31 cellular contexts compared by ENCODE assay signal in genomic region chr12:123069436-123070266, GRCh38.
A peak's percentile ranks its signal among the peaks of the same experiment; 100 is the strongest.
DNase-seq lines count a peak whose midpoint lies in the region; ATAC-seq, FAIRE-seq and TF ChIP-seq lines count a peak whose summit lies in the region.
"Had no signal": no experiment of that assay in that cellular context is flagged by ENCODE, and none has a peak within 500 bp of the region (broad histone marks: within the 10 kb centered on the region; RNA-seq: fewer than 3 reads in every experiment).

No MANE protein-coding gene starts in this region.

- DNase-seq in HuH-7 (ENCODE audit: low spot score) (peak; percentile 31), hepatocyte (ENCODE audit: low spot score) (peak; percentile 24), pancreas (peak in 3 of 6 donors; percentile 24 to 35 (median 25)), esophagus squamous epithelium (lab: John Stamatoyannopoulos, UW) (no peak), mucosa of gallbladder (ENCODE audit: low spot score) (no peak)
- no peak for DNase-seq in activated T-helper 2 cell treated with anti-CD3 and anti-CD28 coated beads, Interferon-gamma antibody, Interleukin-2, Interleukin-4, amounts not matched to agents 10 μg/mL and 5 μg/mL and 100 μg/mL, durations not matched to agents 14 hours and 24 hours and 36 hours (ENCODE audit: low spot score)
- DNase-seq: activated CD4-positive, alpha-beta T cell treated with anti-CD3 and anti-CD28 coated beads, Interleukin-2, amount 10 ng/mL, durations not matched to agents 7 days and 5 days; activated CD8-positive, alpha-beta memory T cell treated with anti-CD3 and anti-CD28 coated beads, Interleukin-2, amount 10 ng/mL, durations not matched to agents 7 days and 5 days; activated naive CD4-positive, alpha-beta T cell treated with anti-CD3 and anti-CD28 coated beads, Interleukin-2, amount 10 ng/mL, durations not matched to agents 7 days and 5 days; activated T-cell treated with anti-CD3 and anti-CD28 coated beads, Interleukin-2, amount 50 U/mL, for 72 hours; caudate nucleus; DND-41; H9; islet precursor cell; lower lobe of right lung; NCI-H1105; NCI-H187 treated with DMSO at 0.1 percent for 48 hours; NCI-H2171 treated with DMSO at 0.1 percent for 48 hours; NCI-H524; PC-3; SHP77; T-helper 9 cell; upper lobe of right lung; WERI-Rb-1 had no signal

- H3K27me3 Mint-ChIP-seq in activated T-helper 2 cell treated with anti-CD3 and anti-CD28 coated beads, Interferon-gamma antibody, Interleukin-2, Interleukin-4, amounts not matched to agents 10 μg/mL and 5 μg/mL and 100 μg/mL, durations not matched to agents 14 hours and 24 hours and 36 hours (ENCODE audit: low read depth) = no peaks in the 10 kb centered on the region
- H3K27me3 Mint-ChIP-seq: activated CD4-positive, alpha-beta T cell treated with anti-CD3 and anti-CD28 coated beads, Interleukin-2, amount 10 ng/mL, durations not matched to agents 7 days and 5 days; activated CD8-positive, alpha-beta memory T cell treated with anti-CD3 and anti-CD28 coated beads, Interleukin-2, amount 10 ng/mL, durations not matched to agents 7 days and 5 days; activated naive CD4-positive, alpha-beta T cell treated with anti-CD3 and anti-CD28 coated beads, Interleukin-2, amount 10 ng/mL, durations not matched to agents 7 days and 5 days; dendritic cell treated with granulocyte-macrophage colony-stimulating factor and Interleukin-4, amounts not matched to agents 40 ng/mL and 50 ng/mL, for 4 days had no signal

- no peaks in the 10 kb centered on the region for H3K36me3 ChIP-seq in hepatocyte (replicated peaks; ENCODE audit: insufficient read depth, low read depth)
- H3K36me3 ChIP-seq in pancreas = no peaks in the 10 kb centered on the region
- no peaks in the 10 kb centered on the region for H3K36me3 ChIP-seq in esophagus squamous epithelium
- H3K36me3 ChIP-seq: esophagus muscularis mucosa, lower lobe of right lung, neutrophil, prostate gland, upper lobe of right lung, WERI-Rb-1 had no signal

- 84% methylated on average over 12 of the region's 12 CpGs for WGBS in hepatocyte (ENCODE audit: low lambda C conversion rate, missing lambda C conversion rate)
- WGBS in pancreas, 2 donors = 25 to 29% methylated on average over 12 of the region's 12 CpGs
- WGBS in esophagus squamous epithelium, 2 donors = 73 to 76% methylated on average over 6 to 8 of the region's 12 CpGs

- TF ChIP-seq CTCF in hepatocyte (IDR thresholded peaks at IDR 0.05; ENCODE audit: poor library complexity) (no peak), pancreas (IDR thresholded peaks at IDR 0.05) (no peak), esophagus squamous epithelium (IDR thresholded peaks at IDR 0.05) (no peak)

- H3K9me3 ChIP-seq in hepatocyte (ENCODE audit: low read depth) = no peaks in the 10 kb centered on the region
- H3K9me3 ChIP-seq in pancreas = no peaks in the 10 kb centered on the region
- H3K9me3 ChIP-seq in esophagus squamous epithelium = no peaks in the 10 kb centered on the region
- H3K9me3 ChIP-seq: esophagus muscularis mucosa, lower lobe of right lung, neutrophil, prostate gland, upper lobe of right lung had no signal

- peaks cover 24% of the 10 kb centered on the region for H3K4me1 Mint-ChIP-seq in activated T-helper 2 cell treated with anti-CD3 and anti-CD28 coated beads, Interferon-gamma antibody, Interleukin-2, Interleukin-4, amounts not matched to agents 10 μg/mL and 5 μg/mL and 100 μg/mL, durations not matched to agents 14 hours and 24 hours and 36 hours (ENCODE audit: low read depth)
- H3K4me1 Mint-ChIP-seq: H9 had no signal

- no peak overlapping the region for H2AFZ ChIP-seq in hepatocyte

- no peak for FAIRE-seq in pancreas (lab: Jason Lieb, UNC)
- FAIRE-seq: frontal cortex, GM19239 had no signal

- H3K79me2 ChIP-seq in hepatocyte = no peaks in the 10 kb centered on the region

- no peaks in the 10 kb centered on the region for H3K36me3 Mint-ChIP-seq in activated T-helper 2 cell treated with anti-CD3 and anti-CD28 coated beads, Interferon-gamma antibody, Interleukin-2, Interleukin-4, amounts not matched to agents 10 μg/mL and 5 μg/mL and 100 μg/mL, durations not matched to agents 14 hours and 24 hours and 36 hours (ENCODE audit: low read depth)
- H3K36me3 Mint-ChIP-seq: activated CD8-positive, alpha-beta memory T cell treated with anti-CD3 and anti-CD28 coated beads, Interleukin-2, amount 10 ng/mL, durations not matched to agents 7 days and 5 days had no signal

- H3K4me3 Mint-ChIP-seq in activated T-helper 2 cell treated with anti-CD3 and anti-CD28 coated beads, Interferon-gamma antibody, Interleukin-2, Interleukin-4, amounts not matched to agents 10 μg/mL and 5 μg/mL and 100 μg/mL, durations not matched to agents 14 hours and 24 hours and 36 hours (ENCODE audit: low read depth) = no peak overlapping the region
- H3K4me3 Mint-ChIP-seq: activated CD4-positive, alpha-beta T cell treated with anti-CD3 and anti-CD28 coated beads, Interleukin-2, amount 10 ng/mL, durations not matched to agents 7 days and 5 days; activated CD8-positive, alpha-beta memory T cell treated with anti-CD3 and anti-CD28 coated beads, Interleukin-2, amount 10 ng/mL, durations not matched to agents 7 days and 5 days; activated naive CD4-positive, alpha-beta T cell treated with anti-CD3 and anti-CD28 coated beads, Interleukin-2, amount 10 ng/mL, durations not matched to agents 7 days and 5 days; activated T-cell treated with anti-CD3 and anti-CD28 coated beads, Interleukin-2, amount 50 U/mL, for 72 hours; dendritic cell treated with granulocyte-macrophage colony-stimulating factor and Interleukin-4, amounts not matched to agents 40 ng/mL and 50 ng/mL, for 4 days; H9 had no signal

- intact Hi-C loops in activated T-helper 2 cell treated with anti-CD3 and anti-CD28 coated beads, Interferon-gamma antibody, Interleukin-2, Interleukin-4, amounts not matched to agents 10 μg/mL and 5 μg/mL and 100 μg/mL, durations not matched to agents 14 hours and 24 hours and 36 hours (cut with micrococcal nuclease) = no loop called here
- intact Hi-C loops in pancreas (cut with DNase I) (no loop called here), esophagus squamous epithelium (cut with DNase I) (no loop called here)

- no peak overlapping the region for H3K4me2 ChIP-seq in hepatocyte

- no peaks in the 10 kb centered on the region for H3K9me3 Mint-ChIP-seq in activated T-helper 2 cell treated with anti-CD3 and anti-CD28 coated beads, Interferon-gamma antibody, Interleukin-2, Interleukin-4, amounts not matched to agents 10 μg/mL and 5 μg/mL and 100 μg/mL, durations not matched to agents 14 hours and 24 hours and 36 hours
- H3K9me3 Mint-ChIP-seq: activated CD4-positive, alpha-beta T cell treated with anti-CD3 and anti-CD28 coated beads, Interleukin-2, amount 10 ng/mL, durations not matched to agents 7 days and 5 days; activated naive CD4-positive, alpha-beta T cell treated with anti-CD3 and anti-CD28 coated beads, Interleukin-2, amount 10 ng/mL, durations not matched to agents 7 days and 5 days; activated T-cell treated with anti-CD3 and anti-CD28 coated beads, Interleukin-2, amount 50 U/mL, for 72 hours; dendritic cell treated with granulocyte-macrophage colony-stimulating factor and Interleukin-4, amounts not matched to agents 40 ng/mL and 50 ng/mL, for 4 days; H9 had no signal

- no peaks in the 10 kb centered on the region for H4K20me1 ChIP-seq in hepatocyte (ENCODE audit: insufficient read depth, poor library complexity, severe bottlenecking)

- peak overlapping the region; percentile 59 for H3K27ac ChIP-seq in hepatocyte
- H3K27ac ChIP-seq in pancreas = peak overlapping the region in 3 of 4 donors; percentile 51 to 55 (median 54)
- H3K27ac ChIP-seq in esophagus squamous epithelium = no peak overlapping the region
- H3K27ac ChIP-seq: lower lobe of right lung, neutrophil, prostate gland, upper lobe of right lung, WERI-Rb-1 had no signal

- H3K27me3 ChIP-seq in hepatocyte (no peaks in the 10 kb centered on the region), pancreas (no peaks in the 10 kb centered on the region), esophagus squamous epithelium (no peaks in the 10 kb centered on the region)
- H3K27me3 ChIP-seq: esophagus muscularis mucosa, neutrophil, upper lobe of right lung had no signal

- H3K27ac Mint-ChIP-seq in activated T-helper 2 cell treated with anti-CD3 and anti-CD28 coated beads, Interferon-gamma antibody, Interleukin-2, Interleukin-4, amounts not matched to agents 10 μg/mL and 5 μg/mL and 100 μg/mL, durations not matched to agents 14 hours and 24 hours and 36 hours = peak overlapping the region; percentile 26
- H3K27ac Mint-ChIP-seq: activated CD4-positive, alpha-beta T cell treated with anti-CD3 and anti-CD28 coated beads, Interleukin-2, amount 10 ng/mL, durations not matched to agents 7 days and 5 days; activated CD8-positive, alpha-beta memory T cell treated with anti-CD3 and anti-CD28 coated beads, Interleukin-2, amount 10 ng/mL, durations not matched to agents 7 days and 5 days; activated naive CD4-positive, alpha-beta T cell treated with anti-CD3 and anti-CD28 coated beads, Interleukin-2, amount 10 ng/mL, durations not matched to agents 7 days and 5 days; activated T-cell treated with anti-CD3 and anti-CD28 coated beads, Interleukin-2, amount 50 U/mL, for 72 hours; dendritic cell treated with granulocyte-macrophage colony-stimulating factor and Interleukin-4, amounts not matched to agents 40 ng/mL and 50 ng/mL, for 4 days; H9 had no signal

- H3K4me1 ChIP-seq in hepatocyte (ENCODE audit: insufficient read depth) (peaks cover 11% of the 10 kb centered on the region), pancreas (peaks cover 12 to 16% (median 13%) of the 10 kb centered on the region in 3 donors), esophagus squamous epithelium (peaks cover 28 to 75% (median 43%) of the 10 kb centered on the region in 3 donors)
- H3K4me1 ChIP-seq: prostate gland had no signal

- no peaks in the 10 kb centered on the region for H3K9me2 ChIP-seq in hepatocyte (replicated peaks; ENCODE audit: insufficient read depth)

- no peak for TF ChIP-seq POLR2A in esophagus squamous epithelium (IDR thresholded peaks at IDR 0.05)

- H3K4me3 ChIP-seq in hepatocyte = no peak overlapping the region
- no peak overlapping the region for H3K4me3 ChIP-seq in pancreas
- no peak overlapping the region for H3K4me3 ChIP-seq in esophagus squamous epithelium
- H3K4me3 ChIP-seq: esophagus muscularis mucosa, lower lobe of right lung, prostate gland, upper lobe of right lung had no signal

- ATAC-seq in pancreas (peak; percentile 39 to 70 (median 52)), HG03520 (IDR thresholded peaks at IDR 0.05; ENCODE audit: unreplicated experiment) (no peak)
- ATAC-seq: activated CD8-positive, alpha-beta memory T cell treated with anti-CD3 and anti-CD28 coated beads, Interleukin-2, amount 10 ng/mL, durations not matched to agents 7 days and 5 days; activated T-cell treated with anti-CD3 and anti-CD28 coated beads, Interleukin-2, amount 50 U/mL, for 72 hours; PC-3; upper lobe of right lung had no signal

Comparison
In these comparisons a context has a peak if more than half of its experiments do, and no peak if none do; other contexts are left out.
1. DNase-seq: peak in HuH-7 (single experiment) and hepatocyte (single experiment); none in activated T-helper 2 cell treated with anti-CD3 and anti-CD28 coated beads, Interferon-gamma antibody, Interleukin-2, Interleukin-4, amounts not matched to agents 10 μg/mL and 5 μg/mL and 100 μg/mL, durations not matched to agents 14 hours and 24 hours and 36 hours (single experiment), esophagus squamous epithelium (single experiment) and mucosa of gallbladder (single experiment).
2. H3K27ac ChIP-seq: peak in hepatocyte (single experiment) and pancreas (3 of 4); none in esophagus squamous epithelium (0 of 4).